In the genomic region with DNA sequence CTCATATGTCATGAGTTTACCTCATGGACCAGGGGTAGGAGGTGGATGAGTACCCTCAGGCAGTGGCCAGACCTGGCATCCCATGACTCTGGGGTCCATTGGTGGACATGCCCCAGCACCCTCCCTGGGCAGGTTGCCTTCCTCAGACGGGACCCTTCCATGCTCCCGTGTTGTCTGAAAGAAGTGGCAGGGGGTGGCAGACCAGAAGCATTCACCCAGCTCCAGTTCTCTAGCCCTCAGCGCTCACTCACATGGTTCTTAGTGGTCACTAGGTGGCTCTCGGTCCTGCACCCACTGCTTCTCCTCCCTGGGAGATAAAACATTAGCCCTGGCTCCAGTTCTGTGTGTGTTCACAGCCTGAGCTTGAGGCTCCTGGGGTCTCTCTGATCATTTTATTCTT, we compare ENCODE assay signal across 13 cellular contexts. TPM values are rescaled to one million over a fixed set of nuclear protein-coding genes. Genes with fewer than 3 reads are reported as not detected.
DNase-seq lines count a peak whose midpoint lies in the region; TF ChIP-seq lines count a peak whose summit lies in the region.
"Had no signal": no experiment of that assay in that cellular context is flagged by ENCODE, and none has a peak within 500 bp of the region (broad histone marks: within the 10 kb centered on the region; RNA-seq: fewer than 3 reads in every experiment).

No MANE protein-coding gene starts in this region.

- H3K9me3 Mint-ChIP-seq in activated CD4-positive, alpha-beta memory T cell treated with anti-CD3 and anti-CD28 coated beads, Interleukin-2, amount 10 ng/mL, durations not matched to agents 7 days and 5 days = no peaks in the 10 kb centered on the region
- H3K9me3 Mint-ChIP-seq: activated B cell treated with CpG ODN at 0.5 μM for 24 hours; activated T-cell treated with anti-CD3 and anti-CD28 coated beads, Interleukin-2, amount 50 U/mL, for 24 hours had no signal

- H3K27me3 Mint-ChIP-seq in activated CD4-positive, alpha-beta memory T cell treated with anti-CD3 and anti-CD28 coated beads, Interleukin-2, amount 10 ng/mL, durations not matched to agents 7 days and 5 days = no peaks in the 10 kb centered on the region
- H3K27me3 Mint-ChIP-seq: activated B cell treated with CpG ODN at 0.5 μM for 24 hours; activated T-cell treated with anti-CD3 and anti-CD28 coated beads, Interleukin-2, amount 50 U/mL, for 24 hours had no signal

- POLR2A ChIA-PET in GM10248 (lab: Yijun Ruan, JAX) = no interaction called here
- POLR2A ChIA-PET in activated CD4-positive, alpha-beta memory T cell treated with anti-CD3 and anti-CD28 coated beads, Interleukin-2, amount 10 ng/mL, durations not matched to agents 7 days and 5 days (lab: Charles Lee) = no interaction called here

- H3K4me3 ChIP-seq in BE2C (ENCODE audit: low read depth, low read length) (no peak overlapping the region), astrocyte of the spinal cord (ENCODE audit: low read depth, low read length) (no peak overlapping the region)

- H3K9me3 ChIP-seq in BE2C = no peaks in the 10 kb centered on the region

- CTCF ChIA-PET in GM10248 (lab: Yijun Ruan, JAX) = interaction anchor here (2.2 to 2.5 kb wide), 2 partner anchors 11 to 13 kb away, joined by 7 to 9 read pairs; no protein-coding TSS in a partner anchor
- CTCF ChIA-PET in activated CD4-positive, alpha-beta memory T cell treated with anti-CD3 and anti-CD28 coated beads, Interleukin-2, amount 10 ng/mL, durations not matched to agents 7 days and 5 days (lab: Charles Lee) = no interaction called here

- in situ Hi-C loops in astrocyte of the spinal cord (cut with HindIII; ENCODE audit: low sequenced_read_pairs) = no loop called here

- TF ChIP-seq CTCF in BE2C (IDR thresholded peaks at IDR 0.05; ENCODE audit: low read depth, low read length) (peak; percentile 12; the same call in 1 of the 2 replicates), astrocyte of the spinal cord (IDR thresholded peaks at IDR 0.05; ENCODE audit: low read depth, low read length) (peak; percentile 39), GM10248 (IDR thresholded peaks at IDR 0.05; ENCODE audit: control extremely low read depth, extremely low read depth, low read depth, missing control alignments) (no peak)

- no peaks in the 10 kb centered on the region for H3K27me3 ChIP-seq in BE2C

- H3K4me1 Mint-ChIP-seq in activated CD4-positive, alpha-beta memory T cell treated with anti-CD3 and anti-CD28 coated beads, Interleukin-2, amount 10 ng/mL, durations not matched to agents 7 days and 5 days = no peaks in the 10 kb centered on the region
- H3K4me1 Mint-ChIP-seq: activated B cell treated with CpG ODN at 0.5 μM for 24 hours had no signal

- no peaks in the 10 kb centered on the region for H3K36me3 ChIP-seq in BE2C

- H3K4me3 Mint-ChIP-seq in activated CD4-positive, alpha-beta memory T cell treated with anti-CD3 and anti-CD28 coated beads, Interleukin-2, amount 10 ng/mL, durations not matched to agents 7 days and 5 days = no peak overlapping the region
- H3K4me3 Mint-ChIP-seq: activated B cell treated with CpG ODN at 0.5 μM for 24 hours; activated T-cell treated with anti-CD3 and anti-CD28 coated beads, Interleukin-2, amount 50 U/mL, for 24 hours had no signal

- DNase-seq in BE2C = no peak
- DNase-seq in HT-29 (ENCODE audit: low spot score) = peak; percentile 59
- DNase-seq in astrocyte of the spinal cord (ENCODE audit: low read depth, low spot score) = peak; percentile 11
- peak; percentile 14 for DNase-seq in kidney tubule cell (ENCODE audit: low spot score)
- no peak for DNase-seq in D341Med (ENCODE audit: low spot score)
- DNase-seq in GM10248 (ENCODE audit: extremely low spot score) = no peak
- DNase-seq in activated CD4-positive, alpha-beta memory T cell treated with anti-CD3 and anti-CD28 coated beads, Interleukin-2, amount 10 ng/mL, durations not matched to agents 7 days and 5 days = no peak
- no peak for DNase-seq in NCI-H2196 (lab: John Stamatoyannopoulos, UW; ENCODE audit: unreplicated experiment)
- DNase-seq: activated B cell treated with CpG ODN at 0.5 μM for 24 hours; activated T-cell treated with anti-CD3 and anti-CD28 coated beads, Interleukin-2, amount 50 U/mL, for 24 hours; anterior cingulate cortex; NCI-H2171 treated with DMSO at 0.1 percent for 48 hours; right cardiac atrium had no signal

- H3K4me1 ChIP-seq in BE2C = no peaks in the 10 kb centered on the region

- H3K36me3 Mint-ChIP-seq in activated CD4-positive, alpha-beta memory T cell treated with anti-CD3 and anti-CD28 coated beads, Interleukin-2, amount 10 ng/mL, durations not matched to agents 7 days and 5 days (ENCODE audit: low read depth) = no peaks in the 10 kb centered on the region

- no peak overlapping the region for H3K27ac Mint-ChIP-seq in activated CD4-positive, alpha-beta memory T cell treated with anti-CD3 and anti-CD28 coated beads, Interleukin-2, amount 10 ng/mL, durations not matched to agents 7 days and 5 days
- H3K27ac Mint-ChIP-seq: activated B cell treated with CpG ODN at 0.5 μM for 24 hours; activated T-cell treated with anti-CD3 and anti-CD28 coated beads, Interleukin-2, amount 50 U/mL, for 24 hours had no signal

RNA-seq across cellular contexts. Expression of gene RBP3, which starts 6.0 kb away (rescaled TPM):
- polyA plus RNA-seq in BE2C (2012; ENCODE audit: insufficient read depth, insufficient read length, low read depth) = not detected
- total RNA-seq in HT-29 (2014; rRNA removed; shearing (Covaris generic)) = 0.20 TPM in 1 of 2 replicates, not detected in the other
- total RNA-seq in activated CD4-positive, alpha-beta memory T cell treated with anti-CD3 and anti-CD28 coated beads, Interleukin-2, amount 10 ng/mL, durations not matched to agents 7 days and 5 days = not detected
- total RNA-seq: activated B cell treated with CpG ODN at 0.5 μM for 24 hours, right cardiac atrium had no signal
- polyA plus RNA-seq: right cardiac atrium had no signal

RNA-seq across cellular contexts. Expression of gene ZNF488, which starts 29.9 kb away (rescaled TPM):
- polyA plus RNA-seq in BE2C (2012; ENCODE audit: insufficient read depth, insufficient read length, low read depth) = not detected
- 6.6 and 6.8 TPM in 2 replicates for total RNA-seq in HT-29 (2014; rRNA removed; shearing (Covaris generic))
- total RNA-seq in activated CD4-positive, alpha-beta memory T cell treated with anti-CD3 and anti-CD28 coated beads, Interleukin-2, amount 10 ng/mL, durations not matched to agents 7 days and 5 days = under 1 TPM; 0.08 to 0.10 TPM
- total RNA-seq: activated B cell treated with CpG ODN at 0.5 μM for 24 hours, right cardiac atrium had no signal

RNA-seq across cellular contexts. Expression of gene GDF2, which starts 31.9 kb away (rescaled TPM):
- not detected for polyA plus RNA-seq in BE2C (2012; ENCODE audit: insufficient read depth, insufficient read length, low read depth)
- total RNA-seq in HT-29 (2014; rRNA removed; shearing (Covaris generic)) = not detected in 2 replicates
- total RNA-seq in activated CD4-positive, alpha-beta memory T cell treated with anti-CD3 and anti-CD28 coated beads, Interleukin-2, amount 10 ng/mL, durations not matched to agents 7 days and 5 days = not detected
- total RNA-seq: activated B cell treated with CpG ODN at 0.5 μM for 24 hours had no signal

RNA-seq across cellular contexts. Expression of gene GDF10, which starts 54.2 kb away (rescaled TPM):
- polyA plus RNA-seq in BE2C (2012; ENCODE audit: insufficient read depth, insufficient read length, low read depth) = not detected
- total RNA-seq in HT-29 (2014; rRNA removed; shearing (Covaris generic)) = not detected in 2 replicates
- total RNA-seq in activated CD4-positive, alpha-beta memory T cell treated with anti-CD3 and anti-CD28 coated beads, Interleukin-2, amount 10 ng/mL, durations not matched to agents 7 days and 5 days = not detected
- total RNA-seq: activated B cell treated with CpG ODN at 0.5 μM for 24 hours had no signal

Comparison
In these comparisons a context has a peak if more than half of its experiments do, and no peak if none do; other contexts are left out.
1. DNase-seq: peak in HT-29 (single experiment), astrocyte of the spinal cord (single experiment) and kidney tubule cell (single experiment); none in BE2C (single experiment), D341Med (single experiment), GM10248 (single experiment), activated CD4-positive, alpha-beta memory T cell treated with anti-CD3 and anti-CD28 coated beads, Interleukin-2, amount 10 ng/mL, durations not matched to agents 7 days and 5 days (single experiment) and NCI-H2196 (single experiment).